8 cellular contexts compared by ENCODE assay signal in genomic region chr13:113490496-113491417, GRCh38. TPM values are rescaled to one million over a fixed set of nuclear protein-coding genes. Genes with fewer than 3 reads are reported as not detected.
DNase-seq lines count a peak whose midpoint lies in the region; ATAC-seq lines count a peak whose summit lies in the region.

Gene DCUN1D2, minus strand, starts transcription at chr13:113490711. Its CDS starts 42 bp downstream, at chr13:113490669.

- H3K4me2 ChIP-seq in BLaER1 treated with 17β-estradiol and CSF1 and Interleukin-3, amounts not matched to agents 10 nM and 100 nM: peak within 1 kb of the TSS; percentile 91 to 99 (median 98)

- peak within 1 kb of the TSS; percentile 96 for H3K4me3 Mint-ChIP-seq in activated CD4-positive, alpha-beta memory T cell treated with anti-CD3 and anti-CD28 coated beads for 36 hours

- H3K27ac ChIP-seq in BLaER1 treated with 17β-estradiol and CSF1 and Interleukin-3, amounts not matched to agents 10 nM and 100 nM: peak within 1 kb of the TSS; percentile 70 to 93 (median 90)

- peaks cover 0 to 4% (median 0%) of the 10 kb centered on the region in 11 experiments; a peak in 4 of 22 replicates for H3K9me3 ChIP-seq in BLaER1 treated with 17β-estradiol and CSF1 and Interleukin-3, amounts not matched to agents 10 nM and 100 nM (replicated peaks in 1 of 11)

- CTCF ChIA-PET in activated CD4-positive, alpha-beta memory T cell treated with anti-CD3 and anti-CD28 coated beads for 36 hours (lab: Charles Lee): no interaction called here

- POLR2A ChIA-PET in activated CD4-positive, alpha-beta memory T cell treated with anti-CD3 and anti-CD28 coated beads for 36 hours (lab: Charles Lee): interaction anchor here (1.4 kb wide), 1 partner anchor 791 kb away, joined by 3 read pairs; the partner anchor contains the start of gene UPF3A

- peaks cover 40 to 69% (median 60%) of the 10 kb centered on the region in 10 experiments for H3K4me1 ChIP-seq in BLaER1 treated with 17β-estradiol and CSF1 and Interleukin-3, amounts not matched to agents 10 nM and 100 nM

- peak; percentile 97 for DNase-seq in GM19238 (ENCODE audit: insufficient read length, low spot score)
- DNase-seq in NCI-H69 (lab: John Stamatoyannopoulos, UW): peak; percentile 100
- peak; percentile 81 for DNase-seq in activated CD4-positive, alpha-beta memory T cell treated with anti-CD3 and anti-CD28 coated beads for 36 hours
- peak; percentile 94 for DNase-seq in ecto neural progenitor cell (ENCODE audit: low spot score)
- peak; percentile 98 to 99 for DNase-seq in lung microvascular endothelial cell (ENCODE audit: low read depth in 2 of 2)
- peak; percentile 38 to 70 (median 44) for DNase-seq in stimulated activated CD4-positive, alpha-beta T cell treated with anti-CD3 and anti-CD28 coated beads, TNF-alpha, amount 100 ng/mL, for 4 hours (ENCODE audit: low read depth in 3 of 3)

- no peaks in the 10 kb centered on the region for H3K27me3 ChIP-seq in BLaER1 treated with 17β-estradiol and CSF1 and Interleukin-3, amounts not matched to agents 10 nM and 100 nM

- intact Hi-C loops in activated CD4-positive, alpha-beta memory T cell treated with anti-CD3 and anti-CD28 coated beads for 36 hours (cut with micrococcal nuclease): loop anchor here (5.0 to 10.0 kb wide), 2 partner anchors 94 to 283 kb away; partner anchors contain the start of genes CUL4A, PCID2 and TFDP1

- peak within 1 kb of the TSS; percentile 84 to 96 (median 93) for H3K9ac ChIP-seq in BLaER1 treated with 17β-estradiol and CSF1 and Interleukin-3, amounts not matched to agents 10 nM and 100 nM

- peak within 1 kb of the TSS; percentile 85 for H3K27ac Mint-ChIP-seq in activated CD4-positive, alpha-beta memory T cell treated with anti-CD3 and anti-CD28 coated beads for 36 hours

- H3K36me3 ChIP-seq in BLaER1 treated with 17β-estradiol and CSF1 and Interleukin-3, amounts not matched to agents 10 nM and 100 nM: peaks cover 12 to 47% (median 27%) of the 10 kb centered on the region in 11 experiments

- H3K36me3 Mint-ChIP-seq in activated CD4-positive, alpha-beta memory T cell treated with anti-CD3 and anti-CD28 coated beads for 36 hours: peaks cover 21% of the 10 kb centered on the region

- peaks cover 59% of the 10 kb centered on the region for H3K4me1 Mint-ChIP-seq in activated CD4-positive, alpha-beta memory T cell treated with anti-CD3 and anti-CD28 coated beads for 36 hours (ENCODE audit: low read depth)

- H3K9me3 Mint-ChIP-seq in activated CD4-positive, alpha-beta memory T cell treated with anti-CD3 and anti-CD28 coated beads for 36 hours: no peaks in the 10 kb centered on the region

- ATAC-seq in HG03439 (IDR thresholded peaks at IDR 0.05; ENCODE audit: unreplicated experiment): peak; percentile 77

- peak within 1 kb of the TSS; percentile 68 to 92 (median 86) for H3K4me3 ChIP-seq in BLaER1 treated with 17β-estradiol and CSF1 and Interleukin-3, amounts not matched to agents 10 nM and 100 nM

- H3K27me3 Mint-ChIP-seq in activated CD4-positive, alpha-beta memory T cell treated with anti-CD3 and anti-CD28 coated beads for 36 hours: no peaks in the 10 kb centered on the region

- H4K20me1 ChIP-seq in BLaER1 treated with 17β-estradiol and CSF1 and Interleukin-3, amounts not matched to agents 10 nM and 100 nM: peaks cover 33 to 61% (median 44%) of the 10 kb centered on the region in 11 experiments; a peak in 20 of 22 replicates

RNA-seq across cellular contexts. Expression of gene DCUN1D2, which starts in this region (rescaled TPM):
- 10 to 100 TPM; 14.4 to 15.8 TPM for total RNA-seq in activated CD4-positive, alpha-beta memory T cell treated with anti-CD3 and anti-CD28 coated beads for 36 hours
- total RNA-seq in lung microvascular endothelial cell: 5.2 and 6.2 TPM in 2 replicates

Comparison
In these comparisons a context has a peak if more than half of its experiments do, and no peak if none do; other contexts are left out.
1. Peak in every context shown above with its lines: DNase-seq, ATAC-seq, H3K4me3 ChIP-seq and H3K27ac ChIP-seq.
2. DNase-seq: peak in every context shown above with its lines; median percentile 100 in NCI-H69; 98 in lung microvascular endothelial cell; 97 in GM19238; 94 in ecto neural progenitor cell; 81 in activated CD4-positive, alpha-beta memory T cell treated with anti-CD3 and anti-CD28 coated beads for 36 hours; 44 in stimulated activated CD4-positive, alpha-beta T cell treated with anti-CD3 and anti-CD28 coated beads, TNF-alpha, amount 100 ng/mL, for 4 hours.